Comparison of ENCODE assay signal across 7 cellular contexts in genomic region chr5:72611111-72611724, GRCh38.
A peak's percentile ranks its signal among the peaks of the same experiment; 100 is the strongest.
DNase-seq lines count a peak whose midpoint lies in the region; ATAC-seq and TF ChIP-seq lines count a peak whose summit lies in the region.

No MANE protein-coding gene starts in this region.

- no peak overlapping the region for H3K27ac Mint-ChIP-seq in activated CD8-positive, alpha-beta T cell treated with anti-CD3 and anti-CD28 coated beads, Interleukin-2, amount 10 ng/mL, durations not matched to agents 7 days and 5 days

- peak; percentile 94 for TF ChIP-seq CTCF in GM12875 (IDR thresholded peaks at IDR 0.05; ENCODE audit: borderline replicate concordance, insufficient read depth, low read depth, low read length)
- TF ChIP-seq CTCF in epithelial cell of proximal tubule (conservative IDR thresholded peaks at IDR 0.05; ENCODE audit: low read depth, low read length) = peak; percentile 98
- TF ChIP-seq CTCF in mucosa of descending colon (IDR thresholded peaks at IDR 0.05) = peak; percentile 89

- H3K4me3 ChIP-seq in GM12875 (ENCODE audit: low read depth, low read length) (no peak overlapping the region), epithelial cell of proximal tubule (ENCODE audit: low read depth, low read length) (no peak overlapping the region), mucosa of descending colon (no peak overlapping the region)

- DNase-seq in NCI-H748 treated with DMSO at 0.1 percent for 48 hours (lab: John Stamatoyannopoulos, UW) (peak; percentile 53), epithelial cell of proximal tubule (ENCODE audit: low read depth) (no peak), mucosa of descending colon (peak; percentile 68 to 83 (median 80))
- peak; percentile 51 for DNase-seq in activated CD8-positive, alpha-beta T cell treated with anti-CD3 and anti-CD28 coated beads, Interleukin-2, amount 10 ng/mL, durations not matched to agents 7 days and 5 days
- DNase-seq in stimulated activated naive CD8-positive, alpha-beta T cell treated with anti-CD3 and anti-CD28 coated beads, Interleukin-15, Interleukin-2, amounts not matched to agents 100 U/mL and 50 U/mL, for 24 hours = peak; percentile 58

- H3K27me3 Mint-ChIP-seq in activated CD8-positive, alpha-beta T cell treated with anti-CD3 and anti-CD28 coated beads, Interleukin-2, amount 10 ng/mL, durations not matched to agents 7 days and 5 days (ENCODE audit: low read depth) = peaks cover 4% of the 10 kb centered on the region

- ATAC-seq in HG03521 (IDR thresholded peaks at IDR 0.05; ENCODE audit: unreplicated experiment) (peak; percentile 62), mucosa of descending colon (peak; percentile 93)
- ATAC-seq in activated CD8-positive, alpha-beta T cell treated with anti-CD3 and anti-CD28 coated beads, Interleukin-2, amount 10 ng/mL, durations not matched to agents 7 days and 5 days = peak; percentile 79
- ATAC-seq in stimulated activated naive CD8-positive, alpha-beta T cell treated with anti-CD3 and anti-CD28 coated beads, Interleukin-15, Interleukin-2, amounts not matched to agents 100 U/mL and 50 U/mL, for 24 hours = peak; percentile 75

- no peaks in the 10 kb centered on the region for H3K36me3 Mint-ChIP-seq in activated CD8-positive, alpha-beta T cell treated with anti-CD3 and anti-CD28 coated beads, Interleukin-2, amount 10 ng/mL, durations not matched to agents 7 days and 5 days (ENCODE audit: low read depth)

- H3K4me1 ChIP-seq in mucosa of descending colon (ENCODE audit: low read depth) = no peaks in the 10 kb centered on the region

- no peaks in the 10 kb centered on the region for H3K9me3 Mint-ChIP-seq in activated CD8-positive, alpha-beta T cell treated with anti-CD3 and anti-CD28 coated beads, Interleukin-2, amount 10 ng/mL, durations not matched to agents 7 days and 5 days (ENCODE audit: insufficient read depth)

- no peaks in the 10 kb centered on the region for H3K4me1 Mint-ChIP-seq in activated CD8-positive, alpha-beta T cell treated with anti-CD3 and anti-CD28 coated beads, Interleukin-2, amount 10 ng/mL, durations not matched to agents 7 days and 5 days (ENCODE audit: low read depth)

- H3K9me3 ChIP-seq in mucosa of descending colon = no peaks in the 10 kb centered on the region

- CTCF ChIA-PET in activated CD8-positive, alpha-beta T cell treated with anti-CD3 and anti-CD28 coated beads, Interleukin-2, amount 10 ng/mL, durations not matched to agents 7 days and 5 days (lab: Charles Lee) = interaction anchor here (0.7 to 5.3 kb wide), 14 partner anchors 8 to 840 kb away, joined by 3 to 68 read pairs (median 4); no protein-coding TSS in a partner anchor

- H3K36me3 ChIP-seq in mucosa of descending colon (ENCODE audit: low read depth) = no peaks in the 10 kb centered on the region

- POLR2A ChIA-PET in activated CD8-positive, alpha-beta T cell treated with anti-CD3 and anti-CD28 coated beads, Interleukin-2, amount 10 ng/mL, durations not matched to agents 7 days and 5 days (lab: Charles Lee) = no interaction called here

- intact Hi-C loops in mucosa of descending colon (cut with DNase I, micrococcal nuclease) = loop anchor here (5.0 to 10.0 kb wide), 2 partner anchors 204 to 206 kb away; partner anchors contain the start of gene TNPO1 (in 2 of the 2)

- H3K4me3 Mint-ChIP-seq in activated CD8-positive, alpha-beta T cell treated with anti-CD3 and anti-CD28 coated beads, Interleukin-2, amount 10 ng/mL, durations not matched to agents 7 days and 5 days = no peak overlapping the region
